ENCODE assay signal across 8 cellular contexts in the genomic region with DNA sequence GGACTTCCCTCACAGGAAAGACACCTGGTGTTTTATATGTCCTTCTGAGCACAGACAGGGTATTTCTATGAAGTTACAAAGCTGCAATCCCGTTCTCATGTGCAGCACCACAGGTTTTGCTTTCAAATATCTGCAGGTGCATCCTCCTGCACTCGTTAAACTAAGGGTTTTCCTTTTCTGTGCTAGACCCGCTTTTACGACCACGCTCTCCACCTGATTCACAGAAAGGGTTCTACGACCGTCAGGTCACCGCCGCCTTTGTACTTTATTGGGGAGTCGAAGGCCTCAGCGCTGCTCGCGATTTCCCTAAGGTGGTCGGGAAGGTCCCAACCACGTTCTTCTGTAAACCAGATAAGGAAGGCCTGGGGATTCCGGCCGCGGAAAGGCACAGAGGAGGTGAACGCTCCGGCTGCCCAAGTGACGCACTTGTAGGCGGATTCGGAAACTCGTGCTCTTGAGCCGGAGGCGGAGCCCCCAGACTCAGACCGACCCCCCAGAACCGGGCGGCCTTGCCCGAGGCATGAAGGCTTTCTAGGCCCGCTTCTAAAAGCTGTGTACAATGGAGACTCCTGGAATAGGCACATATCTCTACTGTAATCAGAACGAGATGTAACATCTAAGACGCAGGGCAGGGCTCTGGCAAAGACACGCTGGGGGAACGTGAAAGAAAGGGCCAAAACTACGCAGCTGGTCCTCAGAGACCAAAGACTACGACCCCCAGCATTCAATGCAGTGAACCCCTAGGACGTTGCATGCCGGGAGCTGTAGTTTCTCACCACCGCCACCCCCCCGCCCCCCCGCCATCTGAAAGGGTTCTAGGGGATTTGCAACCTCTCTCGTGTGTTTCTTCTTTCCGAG. TPM values are rescaled to one million over a fixed set of nuclear protein-coding genes. Genes with fewer than 3 reads are reported as not detected.
A peak's percentile ranks its signal among the peaks of the same experiment; 100 is the strongest.
DNase-seq lines count a peak whose midpoint lies in the region; ATAC-seq and TF ChIP-seq lines count a peak whose summit lies in the region.

No MANE protein-coding gene starts in this region.

- peak overlapping the region; percentile 55 for H3K4me3 ChIP-seq in LNCaP clone FGC (ENCODE audit: low read depth, low read length)

- TF ChIP-seq CTCF in LNCaP clone FGC (IDR thresholded peaks at IDR 0.05; ENCODE audit: control insufficient read depth, extremely low read depth, insufficient read depth), result no peak

- peak; percentile 30 for ATAC-seq in GM21723 (IDR thresholded peaks at IDR 0.05; ENCODE audit: unreplicated experiment)

- peak; percentile 82 for DNase-seq in Caki2 (ENCODE audit: low read depth)
- DNase-seq in LNCaP clone FGC (ENCODE audit: low read depth), result peak; percentile 81
- DNase-seq in RKO (ENCODE audit: low spot score), result peak; percentile 95
- peak; percentile 56 to 64 for DNase-seq in activated T-helper 1 cell treated with anti-CD3 and anti-CD28 coated beads, Interleukin-2, amount 50 U/mL, for 16 hours (ENCODE audit: low read depth in 1 of 2, low spot score in 1 of 2)
- DNase-seq in fibroblast of gingiva (ENCODE audit: low read depth), result peak; percentile 92
- DNase-seq in myocyte (ENCODE audit: low read depth), result peak; percentile 93
- peak; percentile 59 to 62 for DNase-seq in stimulated activated CD8-positive, alpha-beta memory T cell treated with anti-CD3 and anti-CD28 coated beads, Interleukin-7, amount 100 ng/mL, for 1 hour (ENCODE audit: low read depth in 2 of 2)

- in situ Hi-C loops in Caki2 (cut with HindIII; ENCODE audit: low pct_unique_long_range_greater_than_20kb, low sequenced_read_pairs), result no loop called here

RNA-seq across cellular contexts. Expression of a gene that starts 0.9 kb away (rescaled TPM):
- total RNA-seq in Caki2 (2014; rRNA removed; shearing (Covaris generic); ENCODE audit: low replicate concordance), result 186 and 205 TPM in 2 replicates
- total RNA-seq in myocyte, result 414 and 940 TPM in 2 replicates
- polyA plus RNA-seq in myocyte (2012), result 451 TPM

RNA-seq across cellular contexts. Expression of a gene that starts 36.4 kb away (rescaled TPM):
- 16.9 and 17.2 TPM in 2 replicates for total RNA-seq in Caki2 (2014; rRNA removed; shearing (Covaris generic); ENCODE audit: low replicate concordance)
- total RNA-seq in myocyte, result 26.2 and 28.1 TPM in 2 replicates
- 16.0 TPM for polyA plus RNA-seq in myocyte (2012)

Comparison
In these comparisons a context has a peak if more than half of its experiments do, and no peak if none do; other contexts are left out.
1. Peak in every context shown above with its lines: DNase-seq, ATAC-seq and H3K4me3 ChIP-seq.